20 cellular contexts compared by ENCODE assay signal in genomic region chr4:5930456-5930855, GRCh38. TPM values are rescaled to one million over a fixed set of nuclear protein-coding genes. Genes with fewer than 3 reads are reported as not detected.
"Had no signal": no experiment of that assay in that cellular context is flagged by ENCODE, and none has a peak within 500 bp of the region (broad histone marks: within the 10 kb centered on the region; RNA-seq: fewer than 3 reads in every experiment).

No MANE protein-coding gene starts in this region.

- H3K4me1 ChIP-seq: esophagus muscularis mucosa, foreskin keratinocyte, left lung, pancreas, right lobe of liver, testis, tibial artery had no signal

- H3K9me3 ChIP-seq: esophagus muscularis mucosa, left lung, neutrophil, pancreas, right lobe of liver, testis, tibial artery had no signal

- DNase-seq: central memory CD4-positive, alpha-beta T cell; effector CD8-positive, alpha-beta T cell; foreskin keratinocyte; kidney; left lung; mesendoderm; natural killer cell; pancreas; right lobe of liver; small intestine; stimulated activated CD4-positive, alpha-beta T cell treated with anti-CD3 and anti-CD28 coated beads, Interleukin-15, amount 100 ng/mL, for 24 hours; stimulated activated CD4-positive, alpha-beta T cell treated with anti-CD3 and anti-CD28 coated beads, Interleukin-4, amount 100 ng/mL, for 24 hours; stimulated activated naive CD4-positive, alpha-beta T cell treated with Interleukin-2 at 50 U/mL for 16 hours; substantia nigra; testis; tibial artery had no signal

- H3K36me3 ChIP-seq: esophagus muscularis mucosa, left lung, neutrophil, pancreas, right lobe of liver, tibial artery had no signal

- H3K27ac ChIP-seq: esophagus muscularis mucosa, foreskin keratinocyte, left lung, neutrophil, pancreas, right lobe of liver, testis, tibial artery had no signal

- H3K27me3 ChIP-seq: foreskin keratinocyte, pancreas, right lobe of liver, testis had no signal

- H3K4me3 ChIP-seq: esophagus muscularis mucosa, left lung, pancreas, right lobe of liver, testis, tibial artery had no signal

RNA-seq across cellular contexts. Expression of gene CRMP1, which starts 37.6 kb away (rescaled TPM):
- total RNA-seq: endothelial cell of umbilical vein, foreskin keratinocyte, mononuclear cell, natural killer cell had no signal
- polyA plus RNA-seq: foreskin keratinocyte had no signal
